Comparison of ENCODE assay signal across 9 cellular contexts in the genomic region with DNA sequence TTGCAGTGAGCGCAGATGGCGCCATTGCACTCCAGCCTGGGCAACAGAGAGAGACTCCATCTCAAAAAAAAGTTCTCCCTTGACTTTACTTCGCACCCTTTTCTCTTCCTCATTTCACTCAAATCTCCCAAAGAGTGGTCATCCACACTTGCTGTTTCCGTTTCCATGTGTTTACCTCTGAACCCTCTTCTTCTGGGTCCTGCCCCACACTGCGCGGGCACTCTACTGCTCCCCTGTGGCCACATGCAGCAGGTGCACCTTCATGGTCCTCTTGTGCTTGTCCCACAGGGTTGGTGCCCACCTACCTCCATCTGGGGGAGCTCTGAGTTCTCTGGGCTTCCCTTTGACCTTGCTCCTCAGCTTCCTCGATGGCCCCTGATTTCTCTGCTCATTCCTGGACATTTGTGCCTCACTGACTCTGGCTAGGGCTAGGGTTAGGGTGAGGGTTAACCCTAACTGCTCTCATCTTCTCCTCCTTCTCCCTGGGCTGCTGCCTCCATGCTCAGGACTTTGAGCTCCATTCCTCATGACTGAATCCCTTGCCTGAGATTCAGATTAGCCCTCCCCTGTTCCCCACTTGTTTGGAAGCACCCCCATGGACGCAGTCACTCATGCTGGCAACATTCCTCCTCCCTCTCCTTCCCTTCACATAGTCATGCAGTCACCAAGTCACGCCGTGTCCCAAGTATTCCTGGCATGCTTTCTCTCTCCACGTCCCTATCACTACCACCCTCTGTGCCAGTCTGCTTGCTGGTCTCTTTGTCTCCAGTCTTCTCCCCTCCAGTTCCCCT. TPM values are rescaled to one million over a fixed set of nuclear protein-coding genes. Genes with fewer than 3 reads are reported as not detected.
DNase-seq lines count a peak whose midpoint lies in the region; ATAC-seq, FAIRE-seq and TF ChIP-seq lines count a peak whose summit lies in the region.
"Had no signal": no experiment of that assay in that cellular context is flagged by ENCODE, and none has a peak within 500 bp of the region (broad histone marks: within the 10 kb centered on the region; RNA-seq: fewer than 3 reads in every experiment).

No MANE protein-coding gene starts in this region.

- H3K9me3 Mint-ChIP-seq in HFFc6 (peaks cover 52% of the 10 kb centered on the region), astrocyte (ENCODE audit: unreplicated experiment) (peaks cover 34% of the 10 kb centered on the region)
- H3K9me3 Mint-ChIP-seq in CD8-positive, alpha-beta T cell = peaks cover 26% of the 10 kb centered on the region

- no peak overlapping the region for H2AFZ ChIP-seq in astrocyte (ENCODE audit: low read depth, low read length)

- H3K27ac ChIP-seq in astrocyte (ENCODE audit: low read depth, low read length) (no peak overlapping the region), left lung (no peak overlapping the region)
- H3K27ac ChIP-seq in CD8-positive, alpha-beta T cell (ENCODE audit: low read depth, low read length) = no peak overlapping the region

- no peaks in the 10 kb centered on the region for H3K9me3 ChIP-seq in astrocyte (ENCODE audit: insufficient read depth, low read depth, low read length)
- H3K9me3 ChIP-seq in left lung = peaks cover 0 to 28% of the 10 kb centered on the region in 2 donors
- peaks cover 5% of the 10 kb centered on the region for H3K9me3 ChIP-seq in CD8-positive, alpha-beta T cell (ENCODE audit: low read length)

- FAIRE-seq in astrocyte (lab: Jason Lieb, UNC) = no peak

- DNase-seq in CD1c-positive myeloid dendritic cell (ENCODE audit: extremely low spot score) = peak; percentile 19
- no peak for DNase-seq in HFFc6
- no peak for DNase-seq in astrocyte (ENCODE audit: low read depth)
- no peak for DNase-seq in left lung
- no peak for DNase-seq in CD8-positive, alpha-beta T cell
- DNase-seq in AG08395 (ENCODE audit: low spot score) = no peak

- H3K79me2 ChIP-seq in astrocyte (ENCODE audit: insufficient read depth, low read length) = no peaks in the 10 kb centered on the region

- no peaks in the 10 kb centered on the region for H3K4me1 ChIP-seq in astrocyte (ENCODE audit: insufficient read depth, low read length)
- no peaks in the 10 kb centered on the region for H3K4me1 ChIP-seq in left lung
- no peaks in the 10 kb centered on the region for H3K4me1 ChIP-seq in CD8-positive, alpha-beta T cell (ENCODE audit: insufficient read depth, low read length)

- TF ChIP-seq CTCF in HFFc6 (IDR thresholded peaks at IDR 0.05) (peak; percentile 64), astrocyte (IDR thresholded peaks at IDR 0.05; ENCODE audit: insufficient read depth, low read depth, low read length) (peak; percentile 13), left lung (IDR thresholded peaks at IDR 0.05) (peak; percentile 15 to 36)
- TF ChIP-seq CTCF in CD8-positive, alpha-beta T cell (IDR thresholded peaks at IDR 0.05) = no peak

- H3K36me3 Mint-ChIP-seq in HFFc6 (ENCODE audit: low read depth) (peaks cover 34% of the 10 kb centered on the region), astrocyte (ENCODE audit: low read depth, unreplicated experiment) (peaks cover 7% of the 10 kb centered on the region)
- H3K36me3 Mint-ChIP-seq in CD8-positive, alpha-beta T cell = no peaks in the 10 kb centered on the region

- H3K27me3 Mint-ChIP-seq in HFFc6 (ENCODE audit: insufficient read depth) (peaks cover 7% of the 10 kb centered on the region), astrocyte (ENCODE audit: low read depth, unreplicated experiment) (peaks cover 31% of the 10 kb centered on the region)
- H3K27me3 Mint-ChIP-seq in CD8-positive, alpha-beta T cell (ENCODE audit: low read depth) = peaks cover 16% of the 10 kb centered on the region
- H3K27me3 Mint-ChIP-seq: stimulated activated naive CD8-positive, alpha-beta T cell treated with anti-CD3 and anti-CD28 coated beads, Interleukin-15, Interleukin-2, amounts not matched to agents 100 ng/mL and 50 ng/mL, for 24 hours had no signal

- H3K4me3 Mint-ChIP-seq in HFFc6 (peak overlapping the region; percentile 28), astrocyte (ENCODE audit: unreplicated experiment) (no peak overlapping the region)
- H3K4me3 Mint-ChIP-seq in CD8-positive, alpha-beta T cell = no peak overlapping the region
- H3K4me3 Mint-ChIP-seq: stimulated activated naive CD8-positive, alpha-beta T cell treated with anti-CD3 and anti-CD28 coated beads, Interleukin-15, Interleukin-2, amounts not matched to agents 100 ng/mL and 50 ng/mL, for 24 hours had no signal

- no peak overlapping the region for H3K9ac ChIP-seq in astrocyte (ENCODE audit: low read length)

- H3K36me3 ChIP-seq in astrocyte (ENCODE audit: insufficient read depth, low read length) (no peaks in the 10 kb centered on the region), left lung (no peaks in the 10 kb centered on the region)
- no peaks in the 10 kb centered on the region for H3K36me3 ChIP-seq in CD8-positive, alpha-beta T cell (ENCODE audit: insufficient read depth, low read length)

- ATAC-seq in left lung (peak; percentile 81), esophagus mucosa (no peak), GM19324 (IDR thresholded peaks at IDR 0.05; ENCODE audit: low FRiP score, unreplicated experiment) (no peak)
- ATAC-seq in CD8-positive, alpha-beta T cell = no peak

- H3K4me1 Mint-ChIP-seq in HFFc6 (ENCODE audit: low read depth) = peaks cover 53% of the 10 kb centered on the region
- peaks cover 8% of the 10 kb centered on the region for H3K4me1 Mint-ChIP-seq in astrocyte (ENCODE audit: low read depth, unreplicated experiment)
- H3K4me1 Mint-ChIP-seq in CD8-positive, alpha-beta T cell (ENCODE audit: low read depth) = no peaks in the 10 kb centered on the region

- no peak overlapping the region for H3K27ac Mint-ChIP-seq in HFFc6
- H3K27ac Mint-ChIP-seq in astrocyte (ENCODE audit: unreplicated experiment) = no peak overlapping the region
- no peak overlapping the region for H3K27ac Mint-ChIP-seq in CD8-positive, alpha-beta T cell
- H3K27ac Mint-ChIP-seq: stimulated activated naive CD8-positive, alpha-beta T cell treated with anti-CD3 and anti-CD28 coated beads, Interleukin-15, Interleukin-2, amounts not matched to agents 100 ng/mL and 50 ng/mL, for 24 hours had no signal

- H3K4me2 ChIP-seq in astrocyte (ENCODE audit: low read length) = no peak overlapping the region

- H4K20me1 ChIP-seq in astrocyte (ENCODE audit: insufficient read depth, low read length) = no peaks in the 10 kb centered on the region

- H3K4me3 ChIP-seq in astrocyte (ENCODE audit: insufficient read depth, low read depth, low read length) = no peak overlapping the region
- no peak overlapping the region for H3K4me3 ChIP-seq in left lung
- no peak overlapping the region for H3K4me3 ChIP-seq in CD8-positive, alpha-beta T cell (ENCODE audit: low read depth, low read length)

- CTCF ChIA-PET in CD8-positive, alpha-beta T cell (lab: Charles Lee) = no interaction called here

- H3K27me3 ChIP-seq in astrocyte (ENCODE audit: insufficient read depth, low read length) (no peaks in the 10 kb centered on the region), left lung (no peaks in the 10 kb centered on the region)
- no peaks in the 10 kb centered on the region for H3K27me3 ChIP-seq in CD8-positive, alpha-beta T cell (ENCODE audit: insufficient read depth, low read length)

- POLR2A ChIA-PET in CD8-positive, alpha-beta T cell (lab: Charles Lee) = no interaction called here

- intact Hi-C loops in left lung (cut with DNase I) = no loop called here
- intact Hi-C loops in CD8-positive, alpha-beta T cell (cut with DNase I, micrococcal nuclease) = no loop called here

RNA-seq across cellular contexts. Expression of a gene that starts 26.6 kb away (rescaled TPM):
- under 1 TPM in 2 of 6 experiments, not detected in 4; 0.11 to 0.16 TPM for total RNA-seq in HFFc6 (2021; fragmentation: NEBNext Ultra II Directional; extraction: Animal tissue kit (Norgen Biotek cat#: 25700))
- total RNA-seq in astrocyte (0.11 TPM in 1 of 2 replicates, not detected in the other), left lung (under 1 TPM; 0.10 to 0.23 TPM), esophagus mucosa (not detected)
- total RNA-seq in CD8-positive, alpha-beta T cell = not detected
